ENCODE assay signal across 20 cellular contexts in the genomic region with DNA sequence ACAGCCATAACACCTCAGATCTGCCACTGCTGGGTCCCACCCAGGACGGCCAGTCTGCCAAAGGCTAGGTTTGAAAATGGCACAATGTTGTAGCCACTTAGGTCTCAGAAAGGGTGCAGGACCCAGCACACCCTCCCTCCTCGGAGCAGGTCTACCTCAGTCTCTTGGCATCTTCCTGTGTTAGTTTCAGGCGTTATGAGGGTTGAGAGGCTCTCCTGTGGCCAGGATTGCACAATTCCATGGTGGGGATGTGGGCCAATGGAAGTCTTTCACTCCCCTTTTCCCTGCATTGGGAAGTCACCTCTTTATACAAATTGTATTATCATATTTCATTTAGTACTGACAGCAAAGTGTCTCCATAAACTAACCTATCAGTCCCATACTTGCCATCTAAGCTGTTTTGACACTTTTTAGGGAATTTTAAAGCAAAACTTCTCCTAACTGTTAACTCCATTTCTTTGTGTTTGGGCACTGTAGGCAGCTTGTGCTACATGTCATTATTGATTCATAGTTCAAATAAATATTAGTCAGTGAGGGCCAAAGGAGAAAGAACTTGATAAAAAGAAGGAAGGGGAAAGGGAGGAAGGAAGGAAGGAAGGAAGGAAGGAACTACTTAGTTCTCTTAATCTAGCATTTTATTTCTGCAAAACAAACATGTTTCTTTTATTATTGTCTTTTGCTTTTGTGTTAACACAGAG.
"Had no signal": no experiment of that assay in that cellular context is flagged by ENCODE, and none has a peak within 500 bp of the region (broad histone marks: within the 10 kb centered on the region; RNA-seq: fewer than 3 reads in every experiment).

No MANE protein-coding gene starts in this region.

- H3K36me3 ChIP-seq: heart right ventricle, left ventricle myocardium inferior, suprapubic skin, thyroid gland, uterus had no signal

- DNase-seq: effector CD4-positive, alpha-beta T cell; endodermal cell; erythroblast; foreskin melanocyte; heart right ventricle; islet precursor cell; left ventricle myocardium inferior; mesendoderm; naive B cell; posterior cingulate gyrus; stimulated activated CD4-positive, alpha-beta T cell treated with anti-CD3 and anti-CD28 coated beads, Interleukin-4, amount 100 ng/mL, for 1 hour; stimulated activated CD8-positive, alpha-beta memory T cell treated with anti-CD3 and anti-CD28 coated beads, Interleukin-4, amount 100 ng/mL, for 48 hours; stimulated activated naive CD8-positive, alpha-beta T cell treated with anti-CD3 and anti-CD28 coated beads, Interleukin-15, Interleukin-2, amounts not matched to agents 100 U/mL and 50 U/mL, for 24 hours; uterus had no signal

- H3K27me3 ChIP-seq: suprapubic skin, thyroid gland, uterus had no signal

- ATAC-seq: heart right ventricle; stimulated activated effector memory CD8-positive, alpha-beta T cell treated with anti-CD3 and anti-CD28 coated beads, Interleukin-12 subunit alpha, Interleukin-12 subunit beta, amount 100 ng/mL, for 72 hours; stimulated activated naive CD8-positive, alpha-beta T cell treated with anti-CD3 and anti-CD28 coated beads, Interleukin-15, Interleukin-2, amounts not matched to agents 100 U/mL and 50 U/mL, for 24 hours had no signal

- H3K27ac ChIP-seq: coronary artery, heart right ventricle, left ventricle myocardium inferior, suprapubic skin, thyroid gland, uterus had no signal

- FAIRE-seq: endothelial cell of umbilical vein had no signal

- H3K4me3 ChIP-seq: coronary artery, heart right ventricle, left ventricle myocardium inferior, smooth muscle cell, suprapubic skin, thyroid gland, uterus had no signal

- H3K4me2 ChIP-seq: smooth muscle cell had no signal

- H3K4me1 ChIP-seq: heart right ventricle, left ventricle myocardium inferior, suprapubic skin, thyroid gland, uterus had no signal

- H3K9me3 ChIP-seq: suprapubic skin, thyroid gland had no signal
